In the genomic region with DNA sequence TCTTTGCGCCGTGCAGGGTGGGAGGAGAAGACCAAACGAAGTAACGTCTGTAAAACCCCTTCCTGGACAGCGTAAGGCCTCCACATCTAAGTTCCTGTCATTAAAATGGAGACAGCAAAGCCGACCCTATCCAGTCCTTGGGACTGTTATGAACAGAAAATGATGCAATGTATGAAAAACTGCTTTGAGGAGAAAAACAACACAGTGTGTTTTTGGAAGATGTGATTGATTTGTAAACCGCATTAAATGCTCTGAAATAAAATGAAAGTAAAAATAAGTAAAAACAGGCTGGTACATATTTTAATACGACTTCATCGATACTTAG, we compare ENCODE assay signal across 8 cellular contexts. TPM values are rescaled to one million over a fixed set of nuclear protein-coding genes. Genes with fewer than 3 reads are reported as not detected.
DNase-seq lines count a peak whose midpoint lies in the region; ATAC-seq, FAIRE-seq and TF ChIP-seq lines count a peak whose summit lies in the region.

No MANE protein-coding gene starts in this region.

- POLR2A ChIA-PET in A549 (lab: Yijun Ruan, JAX): no interaction called here
- POLR2A ChIA-PET in GM10248 (lab: Yijun Ruan, JAX): no interaction called here

- H3K18ac ChIP-seq in mesenchymal stem cell (ENCODE audit: low read depth in 1 of 2, low read length in 2 of 2): peak overlapping the region in 1 of 2 experiments; percentile 84

- H3K27ac Mint-ChIP-seq in HFFc6: peak overlapping the region; percentile 95

- H2AFZ ChIP-seq in mesenchymal stem cell (ENCODE audit: low read depth, low read length): peak overlapping the region; percentile 10

- H3K9me3 Mint-ChIP-seq in HFFc6: no peaks in the 10 kb centered on the region; the same call in 1 of the 2 replicates

- no peak overlapping the region for H2BK15ac ChIP-seq in mesenchymal stem cell (ENCODE audit: low read depth, poor library complexity, severe bottlenecking)

- H3K4me2 ChIP-seq in A549 (peak overlapping the region; percentile 76), mesenchymal stem cell (ENCODE audit: low read length, poor library complexity, severe bottlenecking) (no peak overlapping the region)

- ATAC-seq in A549 (no peak), HG02884 (IDR thresholded peaks at IDR 0.05; ENCODE audit: unreplicated experiment) (no peak)

- no peak overlapping the region for H3K23ac ChIP-seq in mesenchymal stem cell (ENCODE audit: low read length in 2 of 2)

- H3K27me3 ChIP-seq in adipocyte (replicated peaks; ENCODE audit: control insufficient read depth, insufficient read depth, low read length) (no peaks in the 10 kb centered on the region), mesenchymal stem cell (ENCODE audit: control insufficient read depth in 1 of 2, insufficient read depth in 1 of 2, low read length in 2 of 2) (no peaks in the 10 kb centered on the region)

- H2BK120ac ChIP-seq in mesenchymal stem cell (ENCODE audit: low read depth, low read length): no peak overlapping the region

- H4K91ac ChIP-seq in mesenchymal stem cell (ENCODE audit: low read length): no peak overlapping the region

- H3K4me3 ChIP-seq in A549 (peak overlapping the region; percentile 100), adipocyte (ENCODE audit: low read length) (peak overlapping the region; percentile 94), mesenchymal stem cell (ENCODE audit: insufficient read depth in 1 of 2, low read depth in 1 of 2, low read length in 2 of 2) (peak overlapping the region in 1 of 2 experiments; percentile 96)

- peak overlapping the region; percentile 99 for H4K8ac ChIP-seq in mesenchymal stem cell (ENCODE audit: low read length)

- peaks cover 45% of the 10 kb centered on the region for H3K4me1 Mint-ChIP-seq in HFFc6 (ENCODE audit: low read depth)

- no peak overlapping the region for H3K14ac ChIP-seq in mesenchymal stem cell (ENCODE audit: low read length in 2 of 2)

- H3K27ac ChIP-seq in A549: peak overlapping the region; percentile 75 to 97
- no peak overlapping the region for H3K27ac ChIP-seq in mesenchymal stem cell (ENCODE audit: low read length, poor library complexity, severe bottlenecking)

- H3K79me1 ChIP-seq in mesenchymal stem cell (replicated peaks; ENCODE audit: low read length, poor library complexity, severe bottlenecking): peaks cover 9% of the 10 kb centered on the region

- WGBS in A549 (ENCODE audit: missing lambda C conversion rate): 23% methylated on average over 9 of the region's 9 CpGs
- WGBS in mesenchymal stem cell: 94% methylated on average over 9 of the region's 9 CpGs

- H2AK5ac ChIP-seq in mesenchymal stem cell (ENCODE audit: low read length, severe bottlenecking): no peak overlapping the region

- TF ChIP-seq POLR2A in A549 (IDR thresholded peaks at IDR 0.05; ENCODE audit: low read length): no peak

- peak overlapping the region; percentile 90 for H3K9ac ChIP-seq in adipocyte (ENCODE audit: low read length)
- peak overlapping the region; percentile 85 for H3K9ac ChIP-seq in mesenchymal stem cell (ENCODE audit: low read length)

- H3K4me1 ChIP-seq in A549 (peaks cover 22% of the 10 kb centered on the region), adipocyte (ENCODE audit: control insufficient read depth, insufficient read depth, low read length) (peaks cover 32% of the 10 kb centered on the region), mesenchymal stem cell (ENCODE audit: control insufficient read depth, insufficient read depth, low read depth, low read length) (peaks cover 15% of the 10 kb centered on the region)

- H3K4me3 Mint-ChIP-seq in HFFc6: peak overlapping the region; percentile 95

- H3K36me3 Mint-ChIP-seq in HFFc6 (ENCODE audit: low read depth): peaks cover 18% of the 10 kb centered on the region

- TF ChIP-seq CTCF in A549 (IDR thresholded peaks at IDR 0.05) (no peak), HFFc6 (IDR thresholded peaks at IDR 0.05) (no peak), GM10248 (IDR thresholded peaks at IDR 0.05; ENCODE audit: control extremely low read depth, extremely low read depth, low read depth, missing control alignments) (no peak)

- no peak for TF ChIP-seq EP300 in A549 (IDR thresholded peaks at IDR 0.05)

- no peak for TF ChIP-seq RAD21 in A549 (conservative IDR thresholded peaks at IDR 0.05 in 1 of 2, IDR thresholded peaks at IDR 0.05 in 1 of 2)

- H3K9me3 ChIP-seq in A549 (peaks cover 5% of the 10 kb centered on the region; the same call in 2 of the 3 replicates), adipocyte (ENCODE audit: control insufficient read depth, low read length) (peaks cover 5% of the 10 kb centered on the region), mesenchymal stem cell (ENCODE audit: control insufficient read depth, low read length) (no peaks in the 10 kb centered on the region)

- no peak overlapping the region for H3K4ac ChIP-seq in mesenchymal stem cell (ENCODE audit: low read depth in 1 of 2, low read length in 2 of 2)

- FAIRE-seq in A549 (lab: Jason Lieb, UNC): no peak

- H2BK12ac ChIP-seq in mesenchymal stem cell (ENCODE audit: low read length in 2 of 2): no peak overlapping the region

- in situ Hi-C loops in ACHN (cut with HindIII; ENCODE audit: low pct_ligation_motif_present, low pct_unique_long_range_greater_than_20kb, low sequenced_read_pairs): no loop called here

- CTCF ChIA-PET in A549 (lab: Yijun Ruan, JAX): interaction anchor here (1.1 to 1.4 kb wide), 2 partner anchors 14 to 176 kb away, joined by 3 read pairs; no protein-coding TSS in a partner anchor
- CTCF ChIA-PET in GM10248 (lab: Yijun Ruan, JAX): interaction anchor here (5.8 kb wide), 1 partner anchor 10 kb away, joined by 27 read pairs; no protein-coding TSS in a partner anchor

- peaks cover 4% of the 10 kb centered on the region; the same call in 1 of the 2 replicates for H3K27me3 Mint-ChIP-seq in HFFc6 (ENCODE audit: insufficient read depth)

- DNase-seq in A549 (ENCODE audit: low read depth in 1 of 2, low spot score in 1 of 2) (no peak), HFFc6 (no peak), adipocyte (ENCODE audit: low read depth) (no peak), mesenchymal stem cell (no peak), GM10248 (ENCODE audit: extremely low spot score) (no peak), ACHN (no peak), AG08396 (ENCODE audit: low spot score) (no peak)

- H3K36me3 ChIP-seq in adipocyte (ENCODE audit: control insufficient read depth, insufficient read depth, low read length, severe bottlenecking) (no peaks in the 10 kb centered on the region), mesenchymal stem cell (ENCODE audit: control insufficient read depth in 1 of 2, insufficient read depth in 2 of 2, low read depth in 1 of 2, low read length in 2 of 2) (peaks cover 4 to 6% of the 10 kb centered on the region in 2 experiments)

- H2BK5ac ChIP-seq in mesenchymal stem cell (ENCODE audit: low read depth, low read length, poor library complexity, severe bottlenecking): no peak overlapping the region

TF ChIP-seq in A549, 52 proteins besides CTCF, POLR2A, EP300 and RAD21:
- no peak for TF ChIP-seq GATA3 (IDR thresholded peaks at IDR 0.05; ENCODE audit: borderline replicate concordance)
- TF ChIP-seq, protein P1, sequence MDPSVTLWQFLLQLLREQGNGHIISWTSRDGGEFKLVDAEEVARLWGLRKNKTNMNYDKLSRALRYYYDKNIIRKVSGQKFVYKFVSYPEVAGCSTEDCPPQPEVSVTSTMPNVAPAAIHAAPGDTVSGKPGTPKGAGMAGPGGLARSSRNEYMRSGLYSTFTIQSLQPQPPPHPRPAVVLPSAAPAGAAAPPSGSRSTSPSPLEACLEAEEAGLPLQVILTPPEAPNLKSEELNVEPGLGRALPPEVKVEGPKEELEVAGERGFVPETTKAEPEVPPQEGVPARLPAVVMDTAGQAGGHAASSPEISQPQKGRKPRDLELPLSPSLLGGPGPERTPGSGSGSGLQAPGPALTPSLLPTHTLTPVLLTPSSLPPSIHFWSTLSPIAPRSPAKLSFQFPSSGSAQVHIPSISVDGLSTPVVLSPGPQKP (IDR thresholded peaks at IDR 0.05; ENCODE audit: low read depth, low read length): no peak
- TF ChIP-seq ZC3H11A (IDR thresholded peaks at IDR 0.05): no peak
- TF ChIP-seq HEYL (CRISPR knock-in tag; IDR thresholded peaks at IDR 0.05): no peak
- TF ChIP-seq HOXB13 (CRISPR knock-in tag; IDR thresholded peaks at IDR 0.05; ENCODE audit: low read depth): no peak

RNA-seq across cellular contexts. Expression of a gene that starts 0.8 kb away (rescaled TPM):
- polyA plus RNA-seq in A549 (2011; rRNA removed): 8.7 and 9.0 TPM in 2 replicates
- polyA plus RNA-seq in A549 (2012; cell fraction: cytosol; rRNA removed): 4.8 and 6.7 TPM in 2 replicates
- polyA plus RNA-seq in A549 (2012; cell fraction: nucleus; rRNA removed): 14.2 and 16.0 TPM in 2 replicates
- polyA plus RNA-seq in A549 (2017; fragmentation: RNase III; extraction: RNeasy Plus Mini Kit Qiagen cat#74134 plus additional on column Dnase treatment): 9.5 to 10.3 TPM (median 10.1 TPM) in 3 replicates
- polyA minus RNA-seq in A549 (2011; rRNA and poly(A)+ RNA removed): 21.2 and 22.7 TPM in 2 replicates
- total RNA-seq in HFFc6 (2021; fragmentation: NEBNext Ultra II Directional; extraction: Animal tissue kit (Norgen Biotek cat#: 25700)): 10 to 100 TPM; 18.4 to 27.0 (median 22.4) TPM
- 2.4 TPM for polyA plus RNA-seq in mesenchymal stem cell (2013, experiment 1 of 2)
- 2.2 TPM for polyA plus RNA-seq in mesenchymal stem cell (2013, experiment 2 of 2)

RNA-seq across cellular contexts. Expression of a gene that starts 18.9 kb away (rescaled TPM):
- 41.1 and 45.5 TPM in 2 replicates for polyA plus RNA-seq in A549 (2011; rRNA removed)
- polyA plus RNA-seq in A549 (2012; cell fraction: cytosol; rRNA removed): 14.5 and 15.7 TPM in 2 replicates
- polyA plus RNA-seq in A549 (2012; cell fraction: nucleus; rRNA removed): 13.0 and 15.6 TPM in 2 replicates
- 42.3 to 50.4 TPM (median 48.0 TPM) in 3 replicates for polyA plus RNA-seq in A549 (2017; fragmentation: RNase III; extraction: RNeasy Plus Mini Kit Qiagen cat#74134 plus additional on column Dnase treatment)
- polyA minus RNA-seq in A549 (2011; rRNA and poly(A)+ RNA removed): 22.8 and 29.4 TPM in 2 replicates
- total RNA-seq in HFFc6 (2021; fragmentation: NEBNext Ultra II Directional; extraction: Animal tissue kit (Norgen Biotek cat#: 25700)): 10 to 100 TPM in 4 of 6 experiments, 1 to 10 TPM in 2; 2.7 to 13.8 (median 11.3) TPM
- not detected for polyA plus RNA-seq in mesenchymal stem cell (2013, experiment 1 of 2)
- not detected for polyA plus RNA-seq in mesenchymal stem cell (2013, experiment 2 of 2)
